18 cellular contexts compared by ENCODE assay signal in the genomic region with DNA sequence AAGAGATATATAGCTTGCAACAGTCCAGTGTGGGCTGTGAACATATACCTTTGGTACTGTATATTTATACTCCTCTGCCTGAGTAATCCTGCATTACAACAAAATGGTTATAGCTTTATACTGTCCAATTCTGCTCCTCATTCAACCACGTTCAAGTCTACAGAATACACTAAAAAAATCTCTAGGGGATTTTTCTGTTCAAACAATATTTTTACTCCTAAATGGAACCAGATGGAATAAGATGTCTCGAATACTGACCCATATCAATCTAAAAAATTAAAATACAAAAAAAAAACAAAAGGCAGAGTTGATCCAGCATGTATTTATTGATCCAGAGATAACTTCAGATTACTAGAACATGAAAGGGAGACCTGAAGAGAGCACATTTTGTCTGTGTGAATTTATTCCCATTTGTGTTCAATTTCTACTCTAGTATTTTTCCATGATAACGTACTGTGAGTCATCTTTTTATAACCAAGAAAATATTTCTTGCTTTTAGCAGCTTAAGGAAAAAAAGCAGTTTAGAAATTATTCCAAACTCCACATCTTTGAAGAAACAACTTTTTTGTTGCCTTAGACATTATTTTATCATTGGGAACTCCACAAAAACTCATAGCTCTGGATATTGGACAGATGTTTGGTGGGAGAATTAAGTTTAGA.
DNase-seq lines count a peak whose midpoint lies in the region; ATAC-seq, FAIRE-seq and TF ChIP-seq lines count a peak whose summit lies in the region.
"Had no signal": no experiment of that assay in that cellular context is flagged by ENCODE, and none has a peak within 500 bp of the region (broad histone marks: within the 10 kb centered on the region; RNA-seq: fewer than 3 reads in every experiment).

No MANE protein-coding gene starts in this region.

- FAIRE-seq in D721Med (lab: Jason Lieb, UNC) = no peak
- FAIRE-seq: A549, GM12892 had no signal

- DNase-seq in EL (peak; percentile 13), adipocyte (ENCODE audit: low read depth) (peak; percentile 68), fibroblast of the aortic adventitia (ENCODE audit: low read depth) (peak; percentile 1), thoracic aorta (ENCODE audit: low spot score) (no peak), D721Med (ENCODE audit: insufficient read length, low spot score) (no peak), CD1c-positive myeloid dendritic cell (ENCODE audit: extremely low spot score) (no peak), NCI-H1694 (lab: John Stamatoyannopoulos, UW) (no peak), superior temporal gyrus (ENCODE audit: extremely low spot score) (no peak)
- DNase-seq: COR-L47, NCI-H1092 treated with DMSO at 0.1 percent for 48 hours, NCI-H2081 treated with DMSO at 0.1 percent for 48 hours, NCI-H446 treated with DMSO at 0.1 percent for 48 hours, NCI-H69, Right ventricle myocardium superior, SW 1271 had no signal

- ATAC-seq in thoracic aorta (ENCODE audit: insufficient number of reproducible peaks, low FRiP score, low read depth) = no peak
- ATAC-seq: A549 had no signal

- H3K27me3 ChIP-seq in adipocyte (replicated peaks; ENCODE audit: control insufficient read depth, insufficient read depth, low read length) (no peaks in the 10 kb centered on the region), thoracic aorta (replicated peaks; ENCODE audit: insufficient read depth) (no peaks in the 10 kb centered on the region)

- H3K4me1 ChIP-seq in adipocyte (ENCODE audit: control insufficient read depth, insufficient read depth, low read length) (peaks cover 9% of the 10 kb centered on the region), thoracic aorta (ENCODE audit: control insufficient read depth in 1 of 2, low read depth in 2 of 2) (peaks cover 6 to 16% of the 10 kb centered on the region in 2 donors)
- H3K4me1 ChIP-seq: A549, HAP-1 had no signal

- H3K9me3 ChIP-seq in adipocyte (ENCODE audit: control insufficient read depth, low read length) (no peaks in the 10 kb centered on the region), thoracic aorta (no peaks in the 10 kb centered on the region)
- H3K9me3 ChIP-seq: A549, HAP-1 had no signal

- H3K4me3 ChIP-seq in adipocyte (ENCODE audit: low read length) = peak overlapping the region; percentile 58
- no peak overlapping the region for H3K4me3 ChIP-seq in fibroblast of the aortic adventitia (ENCODE audit: low read depth, low read length)
- H3K4me3 ChIP-seq in thoracic aorta = peak overlapping the region; percentile 17
- H3K4me3 ChIP-seq: A549, HAP-1 had no signal

- no peak overlapping the region for H3K27ac ChIP-seq in thoracic aorta
- H3K27ac ChIP-seq: A549 had no signal

- H3K9ac ChIP-seq in adipocyte (ENCODE audit: low read length) = no peak overlapping the region

- H3K36me3 ChIP-seq in adipocyte (ENCODE audit: control insufficient read depth, insufficient read depth, low read length, severe bottlenecking) = no peaks in the 10 kb centered on the region
- no peaks in the 10 kb centered on the region for H3K36me3 ChIP-seq in thoracic aorta
- H3K36me3 ChIP-seq: HAP-1 had no signal

- TF ChIP-seq CTCF in fibroblast of the aortic adventitia (IDR thresholded peaks at IDR 0.05; ENCODE audit: insufficient read depth, low read length) (no peak), thoracic aorta (IDR thresholded peaks at IDR 0.05) (no peak), D721Med (IDR thresholded peaks at IDR 0.05; ENCODE audit: insufficient read depth, missing control alignments) (no peak)

Comparison
In these comparisons a context has a peak if more than half of its experiments do, and no peak if none do; other contexts are left out.
1. DNase-seq: peak in EL (single experiment), adipocyte (single experiment) and fibroblast of the aortic adventitia (single experiment); none in thoracic aorta (single experiment), D721Med (single experiment), CD1c-positive myeloid dendritic cell (single experiment), NCI-H1694 (single experiment) and superior temporal gyrus (single experiment).